ENCODE assay signal across 1 cellular context in the genomic region with DNA sequence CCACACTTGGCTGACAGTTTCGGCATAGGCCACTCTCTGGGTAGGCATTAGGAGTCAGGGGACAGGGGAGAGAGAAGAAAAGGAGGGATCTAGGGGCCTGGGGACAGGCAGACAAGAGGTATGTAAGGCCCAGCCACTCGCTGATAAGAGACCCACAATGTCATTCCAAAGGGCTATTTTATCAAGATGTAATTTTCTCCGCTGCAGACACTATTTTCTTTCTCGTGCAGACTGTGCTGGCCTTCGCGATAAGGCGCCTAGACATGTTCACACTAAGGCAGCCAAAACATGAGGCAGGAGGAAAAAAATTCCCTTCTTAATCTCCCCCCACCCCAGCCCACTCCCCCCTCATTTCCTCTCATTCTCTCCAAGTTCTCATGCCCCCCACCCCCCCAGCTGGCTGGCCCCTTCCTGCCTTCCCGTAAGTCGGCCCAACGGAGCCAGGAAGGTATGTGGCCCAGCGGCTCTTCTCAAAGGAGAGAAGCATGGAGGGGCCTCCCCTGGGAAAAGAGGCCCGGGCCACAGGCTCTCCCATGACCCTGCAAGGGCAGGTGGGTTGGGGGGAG.
A peak's percentile ranks its signal among the peaks of the same experiment; 100 is the strongest.
TF ChIP-seq lines count a peak whose summit lies in the region.

No MANE protein-coding gene starts in this region.

TF ChIP-seq in K562, 482 proteins besides CTCF, POLR2A, EP300 and RAD21 (continued from another document and continues in another):
- TF ChIP-seq, protein P1, sequence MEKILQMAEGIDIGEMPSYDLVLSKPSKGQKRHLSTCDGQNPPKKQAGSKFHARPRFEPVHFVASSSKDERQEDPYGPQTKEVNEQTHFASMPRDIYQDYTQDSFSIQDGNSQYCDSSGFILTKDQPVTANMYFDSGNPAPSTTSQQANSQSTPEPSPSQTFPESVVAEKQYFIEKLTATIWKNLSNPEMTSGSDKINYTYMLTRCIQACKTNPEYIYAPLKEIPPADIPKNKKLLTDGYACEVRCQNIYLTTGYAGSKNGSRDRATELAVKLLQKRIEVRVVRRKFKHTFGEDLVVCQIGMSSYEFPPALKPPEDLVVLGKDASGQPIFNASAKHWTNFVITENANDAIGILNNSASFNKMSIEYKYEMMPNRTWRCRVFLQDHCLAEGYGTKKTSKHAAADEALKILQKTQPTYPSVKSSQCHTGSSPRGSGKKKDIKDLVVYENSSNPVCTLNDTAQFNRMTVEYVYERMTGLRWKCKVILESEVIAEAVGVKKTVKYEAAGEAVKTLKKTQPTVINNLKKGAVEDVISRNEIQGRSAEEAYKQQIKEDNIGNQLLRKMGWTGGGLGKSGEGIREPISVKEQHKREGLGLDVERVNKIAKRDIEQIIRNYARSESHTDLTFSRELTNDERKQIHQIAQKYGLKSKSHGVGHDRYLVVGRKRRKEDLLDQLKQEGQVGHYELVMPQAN (IDR thresholded peaks at IDR 0.05; ENCODE audit: borderline replicate concordance), result no peak
- TF ChIP-seq HNRNPLL (IDR thresholded peaks at IDR 0.05; ENCODE audit: low read depth, low read length, poor library complexity, severe bottlenecking) (no peak), HDAC3 (IDR thresholded peaks at IDR 0.05; ENCODE audit: borderline replicate concordance, partially characterized antibody) (peak; percentile 75), POLR2B (IDR thresholded peaks at IDR 0.05; ENCODE audit: low read depth, partially characterized antibody) (no peak), ZKSCAN8 (CRISPR knock-in tag; IDR thresholded peaks at IDR 0.05) (no peak), SMAD4 (CRISPR knock-in tag; conservative IDR thresholded peaks at IDR 0.05) (peak; percentile 99), ZC3H8 (IDR thresholded peaks at IDR 0.05) (no peak), ATF7 (IDR thresholded peaks at IDR 0.05) (peak; percentile 44; the same call in 1 of the 2 replicates), ZNF707 (CRISPR knock-in tag; conservative IDR thresholded peaks at IDR 0.05) (no peak), TEAD1 (CRISPR knock-in tag; IDR thresholded peaks at IDR 0.05) (peak in 1 of 2 experiments; percentile 96; a peak in 3 of 4 replicates), ZFX (CRISPR knock-in tag; IDR thresholded peaks at IDR 0.05) (peak; percentile 48), MTF1 (CRISPR knock-in tag; IDR thresholded peaks at IDR 0.05; ENCODE audit: borderline replicate concordance) (no peak), MYBL2 (IDR thresholded peaks at IDR 0.05; ENCODE audit: low read depth) (no peak), MYBL2 (CRISPR knock-in tag; IDR thresholded peaks at IDR 0.05; ENCODE audit: borderline replicate concordance) (no peak), CHD4 (IDR thresholded peaks at IDR 0.05; ENCODE audit: insufficient read depth, insufficient replicate concordance, low read depth, low read length, poor library complexity, severe bottlenecking) (no peak), ZNF282 (CRISPR knock-in tag; IDR thresholded peaks at IDR 0.05) (no peak), NR2C1 (IDR thresholded peaks at IDR 0.05) (no peak), NR2C1 (tag; IDR thresholded peaks at IDR 0.05) (no peak), ZNF57 (CRISPR knock-in tag; IDR thresholded peaks at IDR 0.05) (no peak), GTF2A2 (tag; IDR thresholded peaks at IDR 0.05) (no peak), ZBED1 (IDR thresholded peaks at IDR 0.05) (no peak), TAL1 (IDR thresholded peaks at IDR 0.05) (peak; percentile 90), PPARD (CRISPR knock-in tag; IDR thresholded peaks at IDR 0.05) (no peak), MCM2 (IDR thresholded peaks at IDR 0.05; ENCODE audit: low read depth) (no peak), PTTG1 (tag; IDR thresholded peaks at IDR 0.05; ENCODE audit: low read depth) (no peak), HIVEP1 (CRISPR knock-in tag; IDR thresholded peaks at IDR 0.05) (no peak), ZNF696 (CRISPR knock-in tag; conservative IDR thresholded peaks at IDR 0.05) (no peak), PML (IDR thresholded peaks at IDR 0.05; ENCODE audit: low read length) (peak; percentile 68), TRIM24 (IDR thresholded peaks at IDR 0.05) (peak; percentile 55 to 62; a peak in 3 of 4 replicates), FIP1L1 (IDR thresholded peaks at IDR 0.05; ENCODE audit: low read depth, low read length, poor library complexity, severe bottlenecking) (no peak), CBFA2T3 (IDR thresholded peaks at IDR 0.05) (peak; percentile 92), HDAC6 (IDR thresholded peaks at IDR 0.05; ENCODE audit: low read depth, low read length) (no peak), SMAD2 (IDR thresholded peaks at IDR 0.05; ENCODE audit: low read depth, low read length) (no peak), MAFK (IDR thresholded peaks at IDR 0.05; ENCODE audit: low read length) (no peak), ZNF778 (CRISPR knock-in tag; IDR thresholded peaks at IDR 0.05) (no peak), BCOR (IDR thresholded peaks at IDR 0.05) (peak; percentile 84), BRCA1 (IDR thresholded peaks at IDR 0.05) (no peak), BRCA1 (CRISPR knock-in tag; IDR thresholded peaks at IDR 0.05) (no peak), MYC (IDR thresholded peaks at IDR 0.05; ENCODE audit: low read depth, low read length) (peak; percentile 76), MYC (CRISPR knock-in tag; IDR thresholded peaks at IDR 0.05; ENCODE audit: borderline replicate concordance, low read depth) (no peak), ZNF436 (CRISPR knock-in tag; IDR thresholded peaks at IDR 0.05) (no peak), ETV5 (CRISPR knock-in tag; IDR thresholded peaks at IDR 0.05; ENCODE audit: low read depth) (no peak), ZNF143 (CRISPR knock-in tag; IDR thresholded peaks at IDR 0.05) (no peak), SRSF1 (IDR thresholded peaks at IDR 0.05; ENCODE audit: low read depth, low read length) (no peak), POLR2H (tag; IDR thresholded peaks at IDR 0.05; ENCODE audit: low read depth) (no peak), SMARCA5 (IDR thresholded peaks at IDR 0.05) (no peak), ZNF134 (CRISPR knock-in tag; conservative IDR thresholded peaks at IDR 0.05) (0 out of 2 replicates have a peak, but pooled peaks have one; percentile 24), POLR3G (IDR thresholded peaks at IDR 0.05; ENCODE audit: extremely low read depth, insufficient read length, insufficient replicate concordance) (no peak), L3MBTL2 (IDR thresholded peaks at IDR 0.05) (peak; percentile 79), ZSCAN32 (CRISPR knock-in tag; IDR thresholded peaks at IDR 0.05) (no peak), POLR2AphosphoS5 (IDR thresholded peaks at IDR 0.05; ENCODE audit: control insufficient read depth, insufficient read depth, low read depth, low read length) (peak; percentile 72; the same call in 1 of the 2 replicates), FOXK2 (conservative IDR thresholded peaks at IDR 0.05 in 1 of 2, IDR thresholded peaks at IDR 0.05 in 1 of 2; ENCODE audit: low read depth in 2 of 2) (no peak), FOSL1 (tag; conservative IDR thresholded peaks at IDR 0.05) (no peak), PHTF2 (CRISPR knock-in tag; IDR thresholded peaks at IDR 0.05) (no peak), CBFA2T2 (conservative IDR thresholded peaks at IDR 0.05) (peak; percentile 87), ELF4 (CRISPR knock-in tag; IDR thresholded peaks at IDR 0.05) (0 out of 2 replicates have a peak, but pooled peaks have one; percentile 31)
- TF ChIP-seq, protein P2, sequence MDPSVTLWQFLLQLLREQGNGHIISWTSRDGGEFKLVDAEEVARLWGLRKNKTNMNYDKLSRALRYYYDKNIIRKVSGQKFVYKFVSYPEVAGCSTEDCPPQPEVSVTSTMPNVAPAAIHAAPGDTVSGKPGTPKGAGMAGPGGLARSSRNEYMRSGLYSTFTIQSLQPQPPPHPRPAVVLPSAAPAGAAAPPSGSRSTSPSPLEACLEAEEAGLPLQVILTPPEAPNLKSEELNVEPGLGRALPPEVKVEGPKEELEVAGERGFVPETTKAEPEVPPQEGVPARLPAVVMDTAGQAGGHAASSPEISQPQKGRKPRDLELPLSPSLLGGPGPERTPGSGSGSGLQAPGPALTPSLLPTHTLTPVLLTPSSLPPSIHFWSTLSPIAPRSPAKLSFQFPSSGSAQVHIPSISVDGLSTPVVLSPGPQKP (CRISPR knock-in tag; IDR thresholded peaks at IDR 0.05), result no peak
- TF ChIP-seq, protein P3, sequence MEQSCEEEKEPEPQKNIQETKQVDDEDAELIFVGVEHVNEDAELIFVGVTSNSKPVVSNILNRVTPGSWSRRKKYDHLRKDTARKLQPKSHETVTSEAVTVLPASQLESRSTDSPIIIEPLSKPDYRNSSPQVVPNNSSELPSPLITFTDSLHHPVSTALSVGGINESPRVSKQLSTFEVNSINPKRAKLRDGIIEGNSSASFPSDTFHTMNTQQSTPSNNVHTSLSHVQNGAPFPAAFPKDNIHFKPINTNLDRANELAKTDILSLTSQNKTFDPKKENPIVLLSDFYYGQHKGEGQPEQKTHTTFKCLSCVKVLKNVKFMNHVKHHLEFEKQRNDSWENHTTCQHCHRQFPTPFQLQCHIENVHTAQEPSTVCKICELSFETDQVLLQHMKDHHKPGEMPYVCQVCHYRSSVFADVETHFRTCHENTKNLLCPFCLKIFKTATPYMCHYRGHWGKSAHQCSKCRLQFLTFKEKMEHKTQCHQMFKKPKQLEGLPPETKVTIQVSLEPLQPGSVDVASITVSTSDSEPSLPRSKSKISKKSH (CRISPR knock-in tag; IDR thresholded peaks at IDR 0.05), result no peak
- TF ChIP-seq, protein P4, sequence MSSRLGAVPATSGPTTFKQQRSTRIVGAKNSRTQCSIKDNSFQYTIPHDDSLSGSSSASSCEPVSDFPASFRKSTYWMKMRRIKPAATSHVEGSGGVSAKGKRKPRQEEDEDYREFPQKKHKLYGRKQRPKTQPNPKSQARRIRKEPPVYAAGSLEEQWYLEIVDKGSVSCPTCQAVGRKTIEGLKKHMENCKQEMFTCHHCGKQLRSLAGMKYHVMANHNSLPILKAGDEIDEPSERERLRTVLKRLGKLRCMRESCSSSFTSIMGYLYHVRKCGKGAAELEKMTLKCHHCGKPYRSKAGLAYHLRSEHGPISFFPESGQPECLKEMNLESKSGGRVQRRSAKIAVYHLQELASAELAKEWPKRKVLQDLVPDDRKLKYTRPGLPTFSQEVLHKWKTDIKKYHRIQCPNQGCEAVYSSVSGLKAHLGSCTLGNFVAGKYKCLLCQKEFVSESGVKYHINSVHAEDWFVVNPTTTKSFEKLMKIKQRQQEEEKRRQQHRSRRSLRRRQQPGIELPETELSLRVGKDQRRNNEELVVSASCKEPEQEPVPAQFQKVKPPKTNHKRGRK (tag; IDR thresholded peaks at IDR 0.05), result no peak
- TF ChIP-seq, protein P5, sequence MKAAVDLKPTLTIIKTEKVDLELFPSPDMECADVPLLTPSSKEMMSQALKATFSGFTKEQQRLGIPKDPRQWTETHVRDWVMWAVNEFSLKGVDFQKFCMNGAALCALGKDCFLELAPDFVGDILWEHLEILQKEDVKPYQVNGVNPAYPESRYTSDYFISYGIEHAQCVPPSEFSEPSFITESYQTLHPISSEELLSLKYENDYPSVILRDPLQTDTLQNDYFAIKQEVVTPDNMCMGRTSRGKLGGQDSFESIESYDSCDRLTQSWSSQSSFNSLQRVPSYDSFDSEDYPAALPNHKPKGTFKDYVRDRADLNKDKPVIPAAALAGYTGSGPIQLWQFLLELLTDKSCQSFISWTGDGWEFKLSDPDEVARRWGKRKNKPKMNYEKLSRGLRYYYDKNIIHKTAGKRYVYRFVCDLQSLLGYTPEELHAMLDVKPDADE (conservative IDR thresholded peaks at IDR 0.05; ENCODE audit: control insufficient read depth, low read depth, low read length), result no peak
- TF ChIP-seq, protein P6, sequence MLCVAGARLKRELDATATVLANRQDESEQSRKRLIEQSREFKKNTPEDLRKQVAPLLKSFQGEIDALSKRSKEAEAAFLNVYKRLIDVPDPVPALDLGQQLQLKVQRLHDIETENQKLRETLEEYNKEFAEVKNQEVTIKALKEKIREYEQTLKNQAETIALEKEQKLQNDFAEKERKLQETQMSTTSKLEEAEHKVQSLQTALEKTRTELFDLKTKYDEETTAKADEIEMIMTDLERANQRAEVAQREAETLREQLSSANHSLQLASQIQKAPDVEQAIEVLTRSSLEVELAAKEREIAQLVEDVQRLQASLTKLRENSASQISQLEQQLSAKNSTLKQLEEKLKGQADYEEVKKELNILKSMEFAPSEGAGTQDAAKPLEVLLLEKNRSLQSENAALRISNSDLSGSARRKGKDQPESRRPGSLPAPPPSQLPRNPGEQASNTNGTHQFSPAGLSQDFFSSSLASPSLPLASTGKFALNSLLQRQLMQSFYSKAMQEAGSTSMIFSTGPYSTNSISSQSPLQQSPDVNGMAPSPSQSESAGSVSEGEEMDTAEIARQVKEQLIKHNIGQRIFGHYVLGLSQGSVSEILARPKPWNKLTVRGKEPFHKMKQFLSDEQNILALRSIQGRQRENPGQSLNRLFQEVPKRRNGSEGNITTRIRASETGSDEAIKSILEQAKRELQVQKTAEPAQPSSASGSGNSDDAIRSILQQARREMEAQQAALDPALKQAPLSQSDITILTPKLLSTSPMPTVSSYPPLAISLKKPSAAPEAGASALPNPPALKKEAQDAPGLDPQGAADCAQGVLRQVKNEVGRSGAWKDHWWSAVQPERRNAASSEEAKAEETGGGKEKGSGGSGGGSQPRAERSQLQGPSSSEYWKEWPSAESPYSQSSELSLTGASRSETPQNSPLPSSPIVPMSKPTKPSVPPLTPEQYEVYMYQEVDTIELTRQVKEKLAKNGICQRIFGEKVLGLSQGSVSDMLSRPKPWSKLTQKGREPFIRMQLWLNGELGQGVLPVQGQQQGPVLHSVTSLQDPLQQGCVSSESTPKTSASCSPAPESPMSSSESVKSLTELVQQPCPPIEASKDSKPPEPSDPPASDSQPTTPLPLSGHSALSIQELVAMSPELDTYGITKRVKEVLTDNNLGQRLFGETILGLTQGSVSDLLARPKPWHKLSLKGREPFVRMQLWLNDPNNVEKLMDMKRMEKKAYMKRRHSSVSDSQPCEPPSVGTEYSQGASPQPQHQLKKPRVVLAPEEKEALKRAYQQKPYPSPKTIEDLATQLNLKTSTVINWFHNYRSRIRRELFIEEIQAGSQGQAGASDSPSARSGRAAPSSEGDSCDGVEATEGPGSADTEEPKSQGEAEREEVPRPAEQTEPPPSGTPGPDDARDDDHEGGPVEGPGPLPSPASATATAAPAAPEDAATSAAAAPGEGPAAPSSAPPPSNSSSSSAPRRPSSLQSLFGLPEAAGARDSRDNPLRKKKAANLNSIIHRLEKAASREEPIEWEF (CRISPR knock-in tag; IDR thresholded peaks at IDR 0.05), result no peak
